In genomic region chr13:111233080-111233479, GRCh38 we compare ENCODE assay signal across 20 cellular contexts.
"Had no signal": no experiment of that assay in that cellular context is flagged by ENCODE, and none has a peak within 500 bp of the region (broad histone marks: within the 10 kb centered on the region; RNA-seq: fewer than 3 reads in every experiment).

No MANE protein-coding gene starts in this region.

- H3K27me3 Mint-ChIP-seq: activated naive CD8-positive, alpha-beta T cell treated with anti-CD3 and anti-CD28 coated beads, Interleukin-2, amount 10 ng/mL, durations not matched to agents 7 days and 5 days had no signal

- H3K9me3 Mint-ChIP-seq: activated naive CD8-positive, alpha-beta T cell treated with anti-CD3 and anti-CD28 coated beads, Interleukin-2, amount 10 ng/mL, durations not matched to agents 7 days and 5 days; WTC11 had no signal

- H3K9me3 ChIP-seq: adrenal gland, SK-N-SH had no signal

- DNase-seq: activated CD4-positive, alpha-beta T cell treated with anti-CD3 and anti-CD28 coated beads for 48 hours; activated CD4-positive, alpha-beta T cell treated with anti-CD3 and anti-CD28 coated beads, Interleukin-2, amount 50 U/mL, for 48 hours; activated CD4-positive, CD25-positive, alpha-beta regulatory T cell treated with anti-CD3 and anti-CD28 coated beads, Interleukin-2, amount 50 U/mL, for 72 hours; activated naive CD4-positive, alpha-beta T cell treated with anti-CD3 and anti-CD28 coated beads, Interleukin-2, amount 50 U/mL, for 16 hours; activated naive CD8-positive, alpha-beta T cell treated with anti-CD3 and anti-CD28 coated beads, Interleukin-2, amount 10 ng/mL, durations not matched to agents 7 days and 5 days; activated T-cell treated with anti-CD3 and anti-CD28 coated beads for 4 hours; adrenal gland; anterior cingulate cortex; cerebellar nuclear complex; Karpas-422; MM.1S; NCI-H187 treated with DMSO at 0.1 percent for 48 hours; NCI-H2081 treated with DMSO at 0.1 percent for 48 hours; NCI-H2171; NCI-H2227 treated with DMSO at 0.1 percent for 48 hours; NCI-H82; SK-N-SH; T-helper 1 cell had no signal

- H3K4me3 ChIP-seq: adrenal gland, K562 had no signal

- H3K4me2 ChIP-seq: SK-N-SH had no signal

- H3K9ac ChIP-seq: SK-N-SH had no signal

- H3K27me3 ChIP-seq: adrenal gland had no signal

- H3K4me3 Mint-ChIP-seq: activated naive CD8-positive, alpha-beta T cell treated with anti-CD3 and anti-CD28 coated beads, Interleukin-2, amount 10 ng/mL, durations not matched to agents 7 days and 5 days; WTC11 had no signal

- ATAC-seq: K562, WTC11 had no signal

- H3K27ac Mint-ChIP-seq: activated naive CD8-positive, alpha-beta T cell treated with anti-CD3 and anti-CD28 coated beads, Interleukin-2, amount 10 ng/mL, durations not matched to agents 7 days and 5 days had no signal
